ENCODE assay signal across 1 cellular context in the genomic region with DNA sequence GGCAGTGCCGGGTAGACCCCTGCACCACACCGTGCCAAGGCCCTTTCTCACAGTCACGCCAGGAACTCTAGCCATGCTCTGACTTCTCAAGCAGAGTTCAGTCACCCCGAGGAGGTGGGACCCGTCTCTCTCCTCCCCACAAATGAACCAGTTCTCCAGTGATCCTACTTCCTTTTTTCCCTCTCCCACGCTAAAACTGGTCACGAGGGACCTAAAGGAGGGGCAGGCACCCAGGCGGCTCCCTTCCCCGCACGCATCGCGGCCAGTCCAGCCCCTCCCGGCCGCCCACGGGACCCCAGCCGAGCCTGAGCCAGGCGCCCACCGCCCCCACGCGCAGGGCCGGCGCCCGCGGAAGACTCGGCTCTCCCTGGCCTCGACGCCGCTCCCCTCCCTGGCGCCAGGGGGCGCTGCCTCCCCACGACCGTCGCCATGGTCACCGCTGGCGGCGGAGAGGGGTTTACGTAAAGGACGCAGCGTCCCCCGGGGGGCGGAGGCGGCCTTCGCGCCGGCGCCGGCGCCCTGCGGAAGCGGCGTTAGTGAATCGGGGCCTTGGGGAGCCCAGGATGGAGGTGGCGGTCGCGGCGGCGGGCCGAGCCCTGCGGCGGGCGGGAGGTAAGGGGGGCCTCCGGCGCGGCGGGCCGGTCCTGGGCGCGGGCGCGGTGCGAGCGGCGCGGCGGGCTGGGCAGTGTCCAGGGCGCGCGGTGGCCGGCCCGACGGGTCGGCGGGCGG.
TF ChIP-seq lines count a peak whose summit lies in the region.

DAGLA (plus strand) TSS at position 499 of the 729 bp plus-strand sequence. CDS start 39,765 bp downstream, outside the sequence.

TF ChIP-seq in GM23338, 12 proteins besides CTCF, POLR2A, EP300 and RAD21:
- TF ChIP-seq EZH2 (IDR thresholded peaks at IDR 0.05; ENCODE audit: low read depth, unreplicated experiment): no peak
- TF ChIP-seq ZNF331 (CRISPR knock-in tag; IDR thresholded peaks at IDR 0.05; ENCODE audit: low read depth): no peak
- TF ChIP-seq CREB1 (CRISPR knock-in tag; IDR thresholded peaks at IDR 0.05; ENCODE audit: low read depth): no peak
- no peak for TF ChIP-seq ZNF114 (CRISPR knock-in tag; IDR thresholded peaks at IDR 0.05)
- no peak for TF ChIP-seq NANOG (IDR thresholded peaks at IDR 0.05; ENCODE audit: borderline replicate concordance)
- no peak for TF ChIP-seq STAT1 (IDR thresholded peaks at IDR 0.05; ENCODE audit: unreplicated experiment)
- TF ChIP-seq, protein P1, sequence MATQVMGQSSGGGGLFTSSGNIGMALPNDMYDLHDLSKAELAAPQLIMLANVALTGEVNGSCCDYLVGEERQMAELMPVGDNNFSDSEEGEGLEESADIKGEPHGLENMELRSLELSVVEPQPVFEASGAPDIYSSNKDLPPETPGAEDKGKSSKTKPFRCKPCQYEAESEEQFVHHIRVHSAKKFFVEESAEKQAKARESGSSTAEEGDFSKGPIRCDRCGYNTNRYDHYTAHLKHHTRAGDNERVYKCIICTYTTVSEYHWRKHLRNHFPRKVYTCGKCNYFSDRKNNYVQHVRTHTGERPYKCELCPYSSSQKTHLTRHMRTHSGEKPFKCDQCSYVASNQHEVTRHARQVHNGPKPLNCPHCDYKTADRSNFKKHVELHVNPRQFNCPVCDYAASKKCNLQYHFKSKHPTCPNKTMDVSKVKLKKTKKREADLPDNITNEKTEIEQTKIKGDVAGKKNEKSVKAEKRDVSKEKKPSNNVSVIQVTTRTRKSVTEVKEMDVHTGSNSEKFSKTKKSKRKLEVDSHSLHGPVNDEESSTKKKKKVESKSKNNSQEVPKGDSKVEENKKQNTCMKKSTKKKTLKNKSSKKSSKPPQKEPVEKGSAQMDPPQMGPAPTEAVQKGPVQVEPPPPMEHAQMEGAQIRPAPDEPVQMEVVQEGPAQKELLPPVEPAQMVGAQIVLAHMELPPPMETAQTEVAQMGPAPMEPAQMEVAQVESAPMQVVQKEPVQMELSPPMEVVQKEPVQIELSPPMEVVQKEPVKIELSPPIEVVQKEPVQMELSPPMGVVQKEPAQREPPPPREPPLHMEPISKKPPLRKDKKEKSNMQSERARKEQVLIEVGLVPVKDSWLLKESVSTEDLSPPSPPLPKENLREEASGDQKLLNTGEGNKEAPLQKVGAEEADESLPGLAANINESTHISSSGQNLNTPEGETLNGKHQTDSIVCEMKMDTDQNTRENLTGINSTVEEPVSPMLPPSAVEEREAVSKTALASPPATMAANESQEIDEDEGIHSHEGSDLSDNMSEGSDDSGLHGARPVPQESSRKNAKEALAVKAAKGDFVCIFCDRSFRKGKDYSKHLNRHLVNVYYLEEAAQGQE (IDR thresholded peaks at IDR 0.05; ENCODE audit: unreplicated experiment): no peak
- TF ChIP-seq ETS1 (IDR thresholded peaks at IDR 0.05): no peak
- TF ChIP-seq, protein P2, sequence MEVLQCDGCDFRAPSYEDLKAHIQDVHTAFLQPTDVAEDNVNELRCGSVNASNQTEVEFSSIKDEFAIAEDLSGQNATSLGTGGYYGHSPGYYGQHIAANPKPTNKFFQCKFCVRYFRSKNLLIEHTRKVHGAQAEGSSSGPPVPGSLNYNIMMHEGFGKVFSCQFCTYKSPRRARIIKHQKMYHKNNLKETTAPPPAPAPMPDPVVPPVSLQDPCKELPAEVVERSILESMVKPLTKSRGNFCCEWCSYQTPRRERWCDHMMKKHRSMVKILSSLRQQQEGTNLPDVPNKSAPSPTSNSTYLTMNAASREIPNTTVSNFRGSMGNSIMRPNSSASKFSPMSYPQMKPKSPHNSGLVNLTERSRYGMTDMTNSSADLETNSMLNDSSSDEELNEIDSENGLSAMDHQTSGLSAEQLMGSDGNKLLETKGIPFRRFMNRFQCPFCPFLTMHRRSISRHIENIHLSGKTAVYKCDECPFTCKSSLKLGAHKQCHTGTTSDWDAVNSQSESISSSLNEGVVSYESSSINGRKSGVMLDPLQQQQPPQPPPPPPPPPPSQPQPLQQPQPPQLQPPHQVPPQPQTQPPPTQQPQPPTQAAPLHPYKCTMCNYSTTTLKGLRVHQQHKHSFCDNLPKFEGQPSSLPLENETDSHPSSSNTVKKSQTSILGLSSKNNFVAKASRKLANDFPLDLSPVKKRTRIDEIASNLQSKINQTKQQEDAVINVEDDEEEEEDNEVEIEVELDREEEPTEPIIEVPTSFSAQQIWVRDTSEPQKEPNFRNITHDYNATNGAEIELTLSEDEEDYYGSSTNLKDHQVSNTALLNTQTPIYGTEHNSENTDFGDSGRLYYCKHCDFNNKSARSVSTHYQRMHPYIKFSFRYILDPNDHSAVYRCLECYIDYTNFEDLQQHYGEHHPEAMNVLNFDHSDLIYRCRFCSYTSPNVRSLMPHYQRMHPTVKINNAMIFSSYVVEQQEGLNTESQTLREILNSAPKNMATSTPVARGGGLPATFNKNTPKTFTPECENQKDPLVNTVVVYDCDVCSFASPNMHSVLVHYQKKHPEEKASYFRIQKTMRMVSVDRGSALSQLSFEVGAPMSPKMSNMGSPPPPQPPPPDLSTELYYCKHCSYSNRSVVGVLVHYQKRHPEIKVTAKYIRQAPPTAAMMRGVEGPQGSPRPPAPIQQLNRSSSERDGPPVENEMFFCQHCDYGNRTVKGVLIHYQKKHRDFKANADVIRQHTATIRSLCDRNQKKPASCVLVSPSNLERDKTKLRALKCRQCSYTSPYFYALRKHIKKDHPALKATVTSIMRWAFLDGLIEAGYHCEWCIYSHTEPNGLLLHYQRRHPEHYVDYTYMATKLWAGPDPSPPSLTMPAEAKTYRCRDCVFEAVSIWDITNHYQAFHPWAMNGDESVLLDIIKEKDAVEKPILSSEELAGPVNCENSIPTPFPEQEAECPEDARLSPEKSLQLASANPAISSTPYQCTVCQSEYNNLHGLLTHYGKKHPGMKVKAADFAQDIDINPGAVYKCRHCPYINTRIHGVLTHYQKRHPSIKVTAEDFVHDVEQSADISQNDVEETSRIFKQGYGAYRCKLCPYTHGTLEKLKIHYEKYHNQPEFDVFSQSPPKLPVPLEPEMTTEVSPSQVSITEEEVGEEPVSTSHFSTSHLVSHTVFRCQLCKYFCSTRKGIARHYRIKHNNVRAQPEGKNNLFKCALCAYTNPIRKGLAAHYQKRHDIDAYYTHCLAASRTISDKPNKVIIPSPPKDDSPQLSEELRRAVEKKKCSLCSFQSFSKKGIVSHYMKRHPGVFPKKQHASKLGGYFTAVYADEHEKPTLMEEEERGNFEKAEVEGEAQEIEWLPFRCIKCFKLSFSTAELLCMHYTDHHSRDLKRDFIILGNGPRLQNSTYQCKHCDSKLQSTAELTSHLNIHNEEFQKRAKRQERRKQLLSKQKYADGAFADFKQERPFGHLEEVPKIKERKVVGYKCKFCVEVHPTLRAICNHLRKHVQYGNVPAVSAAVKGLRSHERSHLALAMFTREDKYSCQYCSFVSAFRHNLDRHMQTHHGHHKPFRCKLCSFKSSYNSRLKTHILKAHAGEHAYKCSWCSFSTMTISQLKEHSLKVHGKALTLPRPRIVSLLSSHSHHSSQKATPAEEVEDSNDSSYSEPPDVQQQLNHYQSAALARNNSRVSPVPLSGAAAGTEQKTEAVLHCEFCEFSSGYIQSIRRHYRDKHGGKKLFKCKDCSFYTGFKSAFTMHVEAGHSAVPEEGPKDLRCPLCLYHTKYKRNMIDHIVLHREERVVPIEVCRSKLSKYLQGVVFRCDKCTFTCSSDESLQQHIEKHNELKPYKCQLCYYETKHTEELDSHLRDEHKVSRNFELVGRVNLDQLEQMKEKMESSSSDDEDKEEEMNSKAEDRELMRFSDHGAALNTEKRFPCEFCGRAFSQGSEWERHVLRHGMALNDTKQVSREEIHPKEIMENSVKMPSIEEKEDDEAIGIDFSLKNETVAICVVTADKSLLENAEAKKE (CRISPR knock-in tag; IDR thresholded peaks at IDR 0.05): no peak
- TF ChIP-seq JUNB (IDR thresholded peaks at IDR 0.05; ENCODE audit: unreplicated experiment): no peak
- no peak for TF ChIP-seq EZH2phosphoT487 (IDR thresholded peaks at IDR 0.05; ENCODE audit: unreplicated experiment)
